Comparison of ENCODE assay signal across 1 cellular context in the genomic region with DNA sequence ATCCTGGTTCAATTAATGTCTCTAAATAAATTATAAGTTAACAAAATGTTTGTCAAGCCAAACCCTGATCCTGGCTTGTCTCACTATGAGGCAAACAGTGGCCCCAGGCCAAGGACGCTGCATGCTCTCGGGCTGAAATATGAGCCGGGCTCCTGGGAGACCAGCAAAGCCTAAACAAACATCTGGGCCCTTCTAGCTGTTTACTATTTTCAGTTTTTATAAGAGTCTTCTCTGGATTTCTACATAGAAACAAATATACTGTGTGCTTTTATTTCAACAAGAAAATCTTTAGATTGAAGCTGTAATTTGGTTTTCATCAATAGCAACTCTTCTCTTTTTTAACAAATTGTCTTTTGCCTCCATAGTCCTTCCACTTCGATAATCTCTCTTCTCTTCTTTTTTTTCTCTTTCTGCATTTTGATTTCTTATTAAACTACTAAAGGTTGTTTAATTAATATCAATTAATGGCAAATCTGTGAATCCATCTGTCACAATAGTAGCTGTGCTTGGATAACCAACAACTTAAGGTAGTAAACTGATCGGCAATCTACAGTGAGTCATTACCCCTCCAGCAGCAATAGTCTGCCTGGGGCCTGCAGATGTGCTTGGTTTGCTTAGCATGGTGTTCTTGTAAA.
TF ChIP-seq lines count a peak whose summit lies in the region.

No MANE protein-coding gene starts in this region.

TF ChIP-seq in K562, 482 proteins besides CTCF, POLR2A, EP300 and RAD21 (continued from another document and continues in another):
- TF ChIP-seq, protein P1, sequence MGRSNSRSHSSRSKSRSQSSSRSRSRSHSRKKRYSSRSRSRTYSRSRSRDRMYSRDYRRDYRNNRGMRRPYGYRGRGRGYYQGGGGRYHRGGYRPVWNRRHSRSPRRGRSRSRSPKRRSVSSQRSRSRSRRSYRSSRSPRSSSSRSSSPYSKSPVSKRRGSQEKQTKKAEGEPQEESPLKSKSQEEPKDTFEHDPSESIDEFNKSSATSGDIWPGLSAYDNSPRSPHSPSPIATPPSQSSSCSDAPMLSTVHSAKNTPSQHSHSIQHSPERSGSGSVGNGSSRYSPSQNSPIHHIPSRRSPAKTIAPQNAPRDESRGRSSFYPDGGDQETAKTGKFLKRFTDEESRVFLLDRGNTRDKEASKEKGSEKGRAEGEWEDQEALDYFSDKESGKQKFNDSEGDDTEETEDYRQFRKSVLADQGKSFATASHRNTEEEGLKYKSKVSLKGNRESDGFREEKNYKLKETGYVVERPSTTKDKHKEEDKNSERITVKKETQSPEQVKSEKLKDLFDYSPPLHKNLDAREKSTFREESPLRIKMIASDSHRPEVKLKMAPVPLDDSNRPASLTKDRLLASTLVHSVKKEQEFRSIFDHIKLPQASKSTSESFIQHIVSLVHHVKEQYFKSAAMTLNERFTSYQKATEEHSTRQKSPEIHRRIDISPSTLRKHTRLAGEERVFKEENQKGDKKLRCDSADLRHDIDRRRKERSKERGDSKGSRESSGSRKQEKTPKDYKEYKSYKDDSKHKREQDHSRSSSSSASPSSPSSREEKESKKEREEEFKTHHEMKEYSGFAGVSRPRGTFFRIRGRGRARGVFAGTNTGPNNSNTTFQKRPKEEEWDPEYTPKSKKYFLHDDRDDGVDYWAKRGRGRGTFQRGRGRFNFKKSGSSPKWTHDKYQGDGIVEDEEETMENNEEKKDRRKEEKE (IDR thresholded peaks at IDR 0.05; ENCODE audit: borderline replicate concordance in 1 of 2, control insufficient read depth in 1 of 2, low read depth in 2 of 2, low read length in 1 of 2), result no peak
- TF ChIP-seq CBX5 (IDR thresholded peaks at IDR 0.05; ENCODE audit: borderline replicate concordance, low read depth) (no peak), TCF7L2 (IDR thresholded peaks at IDR 0.05; ENCODE audit: low read depth, low read length) (no peak), TEAD4 (IDR thresholded peaks at IDR 0.05; ENCODE audit: low read length) (peak; percentile 60), TEAD4 (CRISPR knock-in tag; IDR thresholded peaks at IDR 0.05; ENCODE audit: borderline replicate concordance) (no peak), ZNF436 (CRISPR knock-in tag; IDR thresholded peaks at IDR 0.05) (no peak), RBM39 (optimal IDR thresholded peaks at IDR 0.05; ENCODE audit: low read depth, low read length) (no peak), ZNF224 (CRISPR knock-in tag; IDR thresholded peaks at IDR 0.05) (no peak), CBX1 (IDR thresholded peaks at IDR 0.05; ENCODE audit: low read depth) (no peak), SOX6 (IDR thresholded peaks at IDR 0.05) (no peak), POLR3G (IDR thresholded peaks at IDR 0.05; ENCODE audit: extremely low read depth, insufficient read length, insufficient replicate concordance) (no peak), ZNF324 (CRISPR knock-in tag; IDR thresholded peaks at IDR 0.05) (no peak), ZBTB7A (IDR thresholded peaks at IDR 0.05; ENCODE audit: borderline replicate concordance, control insufficient read depth, low read depth, low read length) (no peak), ZNF699 (CRISPR knock-in tag; IDR thresholded peaks at IDR 0.05; ENCODE audit: insufficient replicate concordance) (no peak), HDAC2 (IDR thresholded peaks at IDR 0.05) (peak; percentile 18; the same call in 1 of the 2 replicates), BMI1 (IDR thresholded peaks at IDR 0.05; ENCODE audit: low read length) (no peak), NFYB (IDR thresholded peaks at IDR 0.05; ENCODE audit: extremely low read depth, insufficient read length) (no peak), CXXC5 (CRISPR knock-in tag; IDR thresholded peaks at IDR 0.05) (no peak), KDM1A (IDR thresholded peaks at IDR 0.05) (0 out of 4 replicates have a peak, but pooled peaks of 1 of the 2 experiments have one; percentile 11), POLR3A (IDR thresholded peaks at IDR 0.05; ENCODE audit: borderline replicate concordance, extremely low read depth, insufficient read depth, insufficient read length) (no peak), KAT2B (IDR thresholded peaks at IDR 0.05; ENCODE audit: low read depth, low read length) (no peak), TBP (optimal IDR thresholded peaks at IDR 0.05; ENCODE audit: low read depth, low read length) (no peak), NR3C1 (CRISPR knock-in tag; IDR thresholded peaks at IDR 0.05) (no peak), LARP7 (IDR thresholded peaks at IDR 0.05) (no peak), SREBF2 (CRISPR knock-in tag; IDR thresholded peaks at IDR 0.05) (no peak), STAT5A (IDR thresholded peaks at IDR 0.05; ENCODE audit: borderline replicate concordance, low read length) (peak; percentile 24; the same call in 1 of the 2 replicates), ZNF146 (CRISPR knock-in tag; IDR thresholded peaks at IDR 0.05; ENCODE audit: unreplicated experiment) (no peak), ZFP1 (CRISPR knock-in tag; IDR thresholded peaks at IDR 0.05) (no peak), MYNN (IDR thresholded peaks at IDR 0.05) (no peak), MYNN (CRISPR knock-in tag; IDR thresholded peaks at IDR 0.05) (no peak), DPF2 (IDR thresholded peaks at IDR 0.05) (peak; percentile 90), SMARCB1 (IDR thresholded peaks at IDR 0.05; ENCODE audit: insufficient read length, low read depth) (no peak), KLF1 (tag; IDR thresholded peaks at IDR 0.05) (no peak), FOXJ2 (tag; IDR thresholded peaks at IDR 0.05) (peak; percentile 97), SRSF9 (IDR thresholded peaks at IDR 0.05; ENCODE audit: borderline replicate concordance, low read depth, low read length) (no peak), TARDBP (IDR thresholded peaks at IDR 0.05) (no peak), HSF4 (CRISPR knock-in tag; IDR thresholded peaks at IDR 0.05; ENCODE audit: borderline replicate concordance) (no peak), SAP30 (IDR thresholded peaks at IDR 0.05; ENCODE audit: borderline replicate concordance, insufficient read depth, low read depth, low read length, poor library complexity, severe bottlenecking) (no peak), SMARCE1 (IDR thresholded peaks at IDR 0.05) (peak; percentile 79), FOS (IDR thresholded peaks at IDR 0.05; ENCODE audit: extremely low read depth, insufficient read length) (no peak), DIDO1 (tag; IDR thresholded peaks at IDR 0.05; ENCODE audit: low read depth) (no peak), MYC (IDR thresholded peaks at IDR 0.05; ENCODE audit: low read depth, low read length) (0 out of 2 replicates have a peak, but pooled peaks have one; percentile 18), MYC (CRISPR knock-in tag; IDR thresholded peaks at IDR 0.05; ENCODE audit: borderline replicate concordance, low read depth) (no peak), CREM (IDR thresholded peaks at IDR 0.05; ENCODE audit: low read depth) (no peak), ZNF124 (CRISPR knock-in tag; IDR thresholded peaks at IDR 0.05) (no peak), L3MBTL2 (IDR thresholded peaks at IDR 0.05) (0 out of 2 replicates have a peak, but pooled peaks have one; percentile 16), ZNF239 (CRISPR knock-in tag; IDR thresholded peaks at IDR 0.05) (no peak), DACH1 (IDR thresholded peaks at IDR 0.05; ENCODE audit: partially characterized antibody) (no peak), RFX1 (IDR thresholded peaks at IDR 0.05) (peak; percentile 46), SAFB2 (IDR thresholded peaks at IDR 0.05; ENCODE audit: borderline replicate concordance, low read depth, low read length, severe bottlenecking) (no peak), ZNF764 (CRISPR knock-in tag; IDR thresholded peaks at IDR 0.05; ENCODE audit: low read depth) (no peak), FOXM1 (IDR thresholded peaks at IDR 0.05; ENCODE audit: low read depth) (no peak), FOXM1 (CRISPR knock-in tag; IDR thresholded peaks at IDR 0.05; ENCODE audit: low read depth) (no peak), ELF4 (CRISPR knock-in tag; IDR thresholded peaks at IDR 0.05) (no peak), NFE2 (IDR thresholded peaks at IDR 0.05; ENCODE audit: low read depth) (no peak), CEBPG (CRISPR knock-in tag; IDR thresholded peaks at IDR 0.05) (no peak), CEBPG (tag; conservative IDR thresholded peaks at IDR 0.05 in 1 of 2, IDR thresholded peaks at IDR 0.05 in 1 of 2) (peak in 1 of 2 experiments; percentile 9; a peak in 1 of 4 replicates), NRF1 (conservative IDR thresholded peaks at IDR 0.05 in 1 of 2, IDR thresholded peaks at IDR 0.05 in 1 of 2) (no peak)
- TF ChIP-seq, protein P2, sequence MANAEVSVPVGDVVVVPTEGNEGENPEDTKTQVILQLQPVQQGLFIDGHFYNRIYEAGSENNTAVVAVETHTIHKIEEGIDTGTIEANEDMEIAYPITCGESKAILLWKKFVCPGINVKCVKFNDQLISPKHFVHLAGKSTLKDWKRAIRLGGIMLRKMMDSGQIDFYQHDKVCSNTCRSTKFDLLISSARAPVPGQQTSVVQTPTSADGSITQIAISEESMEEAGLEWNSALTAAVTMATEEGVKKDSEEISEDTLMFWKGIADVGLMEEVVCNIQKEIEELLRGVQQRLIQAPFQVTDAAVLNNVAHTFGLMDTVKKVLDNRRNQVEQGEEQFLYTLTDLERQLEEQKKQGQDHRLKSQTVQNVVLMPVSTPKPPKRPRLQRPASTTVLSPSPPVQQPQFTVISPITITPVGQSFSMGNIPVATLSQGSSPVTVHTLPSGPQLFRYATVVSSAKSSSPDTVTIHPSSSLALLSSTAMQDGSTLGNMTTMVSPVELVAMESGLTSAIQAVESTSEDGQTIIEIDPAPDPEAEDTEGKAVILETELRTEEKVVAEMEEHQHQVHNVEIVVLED (CRISPR knock-in tag; IDR thresholded peaks at IDR 0.05), result no peak
- TF ChIP-seq, protein P3, sequence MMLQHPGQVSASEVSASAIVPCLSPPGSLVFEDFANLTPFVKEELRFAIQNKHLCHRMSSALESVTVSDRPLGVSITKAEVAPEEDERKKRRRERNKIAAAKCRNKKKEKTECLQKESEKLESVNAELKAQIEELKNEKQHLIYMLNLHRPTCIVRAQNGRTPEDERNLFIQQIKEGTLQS (IDR thresholded peaks at IDR 0.05), result peak; percentile 77
- TF ChIP-seq, protein P3 (CRISPR knock-in tag; conservative IDR thresholded peaks at IDR 0.05), result no peak
- TF ChIP-seq, protein P4, sequence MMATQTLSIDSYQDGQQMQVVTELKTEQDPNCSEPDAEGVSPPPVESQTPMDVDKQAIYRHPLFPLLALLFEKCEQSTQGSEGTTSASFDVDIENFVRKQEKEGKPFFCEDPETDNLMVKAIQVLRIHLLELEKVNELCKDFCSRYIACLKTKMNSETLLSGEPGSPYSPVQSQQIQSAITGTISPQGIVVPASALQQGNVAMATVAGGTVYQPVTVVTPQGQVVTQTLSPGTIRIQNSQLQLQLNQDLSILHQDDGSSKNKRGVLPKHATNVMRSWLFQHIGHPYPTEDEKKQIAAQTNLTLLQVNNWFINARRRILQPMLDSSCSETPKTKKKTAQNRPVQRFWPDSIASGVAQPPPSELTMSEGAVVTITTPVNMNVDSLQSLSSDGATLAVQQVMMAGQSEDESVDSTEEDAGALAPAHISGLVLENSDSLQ (IDR thresholded peaks at IDR 0.05), result no peak
- TF ChIP-seq, protein P5, sequence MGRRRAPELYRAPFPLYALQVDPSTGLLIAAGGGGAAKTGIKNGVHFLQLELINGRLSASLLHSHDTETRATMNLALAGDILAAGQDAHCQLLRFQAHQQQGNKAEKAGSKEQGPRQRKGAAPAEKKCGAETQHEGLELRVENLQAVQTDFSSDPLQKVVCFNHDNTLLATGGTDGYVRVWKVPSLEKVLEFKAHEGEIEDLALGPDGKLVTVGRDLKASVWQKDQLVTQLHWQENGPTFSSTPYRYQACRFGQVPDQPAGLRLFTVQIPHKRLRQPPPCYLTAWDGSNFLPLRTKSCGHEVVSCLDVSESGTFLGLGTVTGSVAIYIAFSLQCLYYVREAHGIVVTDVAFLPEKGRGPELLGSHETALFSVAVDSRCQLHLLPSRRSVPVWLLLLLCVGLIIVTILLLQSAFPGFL (CRISPR knock-in tag; IDR thresholded peaks at IDR 0.05), result no peak
- TF ChIP-seq, protein P6, sequence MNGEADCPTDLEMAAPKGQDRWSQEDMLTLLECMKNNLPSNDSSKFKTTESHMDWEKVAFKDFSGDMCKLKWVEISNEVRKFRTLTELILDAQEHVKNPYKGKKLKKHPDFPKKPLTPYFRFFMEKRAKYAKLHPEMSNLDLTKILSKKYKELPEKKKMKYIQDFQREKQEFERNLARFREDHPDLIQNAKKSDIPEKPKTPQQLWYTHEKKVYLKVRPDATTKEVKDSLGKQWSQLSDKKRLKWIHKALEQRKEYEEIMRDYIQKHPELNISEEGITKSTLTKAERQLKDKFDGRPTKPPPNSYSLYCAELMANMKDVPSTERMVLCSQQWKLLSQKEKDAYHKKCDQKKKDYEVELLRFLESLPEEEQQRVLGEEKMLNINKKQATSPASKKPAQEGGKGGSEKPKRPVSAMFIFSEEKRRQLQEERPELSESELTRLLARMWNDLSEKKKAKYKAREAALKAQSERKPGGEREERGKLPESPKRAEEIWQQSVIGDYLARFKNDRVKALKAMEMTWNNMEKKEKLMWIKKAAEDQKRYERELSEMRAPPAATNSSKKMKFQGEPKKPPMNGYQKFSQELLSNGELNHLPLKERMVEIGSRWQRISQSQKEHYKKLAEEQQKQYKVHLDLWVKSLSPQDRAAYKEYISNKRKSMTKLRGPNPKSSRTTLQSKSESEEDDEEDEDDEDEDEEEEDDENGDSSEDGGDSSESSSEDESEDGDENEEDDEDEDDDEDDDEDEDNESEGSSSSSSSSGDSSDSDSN (IDR thresholded peaks at IDR 0.05; ENCODE audit: borderline replicate concordance in 1 of 2, low read depth in 2 of 2, low read length in 2 of 2), result 0 out of 4 replicates have a peak, but pooled peaks of 1 of the 2 experiments have one; percentile 50
- TF ChIP-seq, protein P7, sequence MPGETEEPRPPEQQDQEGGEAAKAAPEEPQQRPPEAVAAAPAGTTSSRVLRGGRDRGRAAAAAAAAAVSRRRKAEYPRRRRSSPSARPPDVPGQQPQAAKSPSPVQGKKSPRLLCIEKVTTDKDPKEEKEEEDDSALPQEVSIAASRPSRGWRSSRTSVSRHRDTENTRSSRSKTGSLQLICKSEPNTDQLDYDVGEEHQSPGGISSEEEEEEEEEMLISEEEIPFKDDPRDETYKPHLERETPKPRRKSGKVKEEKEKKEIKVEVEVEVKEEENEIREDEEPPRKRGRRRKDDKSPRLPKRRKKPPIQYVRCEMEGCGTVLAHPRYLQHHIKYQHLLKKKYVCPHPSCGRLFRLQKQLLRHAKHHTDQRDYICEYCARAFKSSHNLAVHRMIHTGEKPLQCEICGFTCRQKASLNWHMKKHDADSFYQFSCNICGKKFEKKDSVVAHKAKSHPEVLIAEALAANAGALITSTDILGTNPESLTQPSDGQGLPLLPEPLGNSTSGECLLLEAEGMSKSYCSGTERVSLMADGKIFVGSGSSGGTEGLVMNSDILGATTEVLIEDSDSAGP (CRISPR knock-in tag; IDR thresholded peaks at IDR 0.05), result no peak
